ENCODE assay signal across 16 cellular contexts in the genomic region with DNA sequence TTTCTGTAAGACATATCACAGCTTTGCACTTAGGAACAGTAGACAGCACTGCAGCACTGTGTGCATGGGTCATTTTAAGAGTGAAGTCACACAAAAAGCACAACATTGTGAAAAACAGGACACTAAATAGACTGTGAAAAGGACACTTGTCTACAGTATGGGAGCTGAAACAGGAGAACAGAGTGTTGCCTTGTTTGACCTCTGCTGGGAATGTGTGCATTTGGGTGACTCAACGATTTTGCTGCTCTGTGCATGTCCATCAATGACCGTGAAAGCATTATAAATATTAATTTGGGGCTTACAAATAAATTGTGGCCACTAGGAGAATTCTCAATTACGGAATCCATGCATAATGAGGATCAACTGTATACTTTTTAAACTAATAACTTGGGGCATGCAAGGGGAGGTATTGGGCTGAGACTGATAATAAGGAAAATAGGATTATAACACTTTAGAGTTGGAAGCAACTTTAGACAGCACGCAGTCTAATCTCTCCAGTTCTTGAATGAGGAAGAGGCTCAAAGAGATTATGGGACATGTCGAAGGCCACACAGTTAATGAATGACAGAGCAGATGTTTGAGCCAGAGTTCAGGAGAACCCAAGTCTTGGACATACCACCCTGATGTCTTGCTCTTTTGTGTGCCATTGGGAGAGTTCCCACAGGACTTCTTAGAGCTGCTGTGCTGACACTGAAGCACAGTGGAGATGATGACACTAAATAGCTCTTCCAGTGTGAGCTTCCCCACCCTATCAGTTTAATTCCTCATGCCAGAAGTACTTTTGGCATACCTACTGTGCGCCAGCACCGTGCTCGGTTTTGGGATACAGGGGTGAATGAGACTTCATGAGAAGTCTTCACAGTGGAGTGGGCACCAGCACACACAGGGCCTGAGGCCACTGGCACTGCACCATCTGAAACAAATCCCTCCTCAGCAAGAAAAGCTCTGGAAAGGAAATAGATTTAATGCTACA.
"Had no signal": no experiment of that assay in that cellular context is flagged by ENCODE, and none has a peak within 500 bp of the region (broad histone marks: within the 10 kb centered on the region; RNA-seq: fewer than 3 reads in every experiment).

No MANE protein-coding gene starts in this region.

- H3K27ac ChIP-seq: prostate gland, vagina had no signal

- H3K9me3 ChIP-seq: prostate gland, vagina had no signal

- DNase-seq: activated CD4-positive, alpha-beta T cell treated with anti-CD3 and anti-CD28 coated beads, Interleukin-2, amount 50 U/mL, for 4 hours; activated CD4-positive, CD25-positive, alpha-beta regulatory T cell treated with anti-CD3 and anti-CD28 coated beads, Interleukin-2, amount 50 U/mL, for 72 hours; activated CD8-positive, alpha-beta memory T cell treated with anti-CD3 and anti-CD28 coated beads, Interleukin-2, amount 10 ng/mL, durations not matched to agents 7 days and 5 days; activated gamma-delta T cell; activated naive CD8-positive, alpha-beta T cell treated with anti-CD3 and anti-CD28 coated beads for 36 hours; activated T-cell treated with anti-CD3 and anti-CD28 coated beads, Interleukin-2, amount 50 U/mL, for 4 hours; endodermal cell; glutamatergic neuron; immature natural killer cell; mammary epithelial cell; occipital lobe; stimulated activated CD4-positive, alpha-beta T cell treated with anti-CD3 and anti-CD28 coated beads, Interleukin-4, amount 100 ng/mL, for 4 hours; T-helper 2 cell had no signal

- H3K4me1 ChIP-seq: prostate gland, vagina had no signal

- H3K4me3 ChIP-seq: prostate gland, vagina had no signal

- ATAC-seq: activated CD8-positive, alpha-beta memory T cell treated with anti-CD3 and anti-CD28 coated beads, Interleukin-2, amount 10 ng/mL, durations not matched to agents 7 days and 5 days; activated T-cell treated with anti-CD3 and anti-CD28 coated beads, Interleukin-2, amount 50 U/mL, for 4 hours; natural killer cell treated with Interleukin-12 subunit alpha and Interleukin-12 subunit beta and Interleukin-15 and Interleukin-18, amount 100 ng/mL, for 72 hours had no signal

- H3K4me1 Mint-ChIP-seq: activated CD8-positive, alpha-beta memory T cell treated with anti-CD3 and anti-CD28 coated beads, Interleukin-2, amount 10 ng/mL, durations not matched to agents 7 days and 5 days; activated naive CD8-positive, alpha-beta T cell treated with anti-CD3 and anti-CD28 coated beads for 36 hours; immature natural killer cell had no signal

- H3K36me3 Mint-ChIP-seq: activated CD8-positive, alpha-beta memory T cell treated with anti-CD3 and anti-CD28 coated beads, Interleukin-2, amount 10 ng/mL, durations not matched to agents 7 days and 5 days; activated naive CD8-positive, alpha-beta T cell treated with anti-CD3 and anti-CD28 coated beads for 36 hours; natural killer cell treated with Interleukin-12 subunit alpha and Interleukin-12 subunit beta and Interleukin-15 and Interleukin-18, amount 100 ng/mL, for 72 hours had no signal

- H3K27ac Mint-ChIP-seq: activated CD8-positive, alpha-beta memory T cell treated with anti-CD3 and anti-CD28 coated beads, Interleukin-2, amount 10 ng/mL, durations not matched to agents 7 days and 5 days; activated naive CD8-positive, alpha-beta T cell treated with anti-CD3 and anti-CD28 coated beads for 36 hours; endodermal cell; immature natural killer cell; natural killer cell treated with Interleukin-12 subunit alpha and Interleukin-12 subunit beta and Interleukin-15 and Interleukin-18, amount 100 ng/mL, for 72 hours had no signal

- H3K27me3 ChIP-seq: vagina had no signal

- H3K36me3 ChIP-seq: prostate gland, vagina had no signal

- H3K4me3 Mint-ChIP-seq: activated CD8-positive, alpha-beta memory T cell treated with anti-CD3 and anti-CD28 coated beads, Interleukin-2, amount 10 ng/mL, durations not matched to agents 7 days and 5 days; activated naive CD8-positive, alpha-beta T cell treated with anti-CD3 and anti-CD28 coated beads for 36 hours; activated T-cell treated with anti-CD3 and anti-CD28 coated beads, Interleukin-2, amount 50 U/mL, for 4 hours; endodermal cell; immature natural killer cell; natural killer cell treated with Interleukin-12 subunit alpha and Interleukin-12 subunit beta and Interleukin-15 and Interleukin-18, amount 100 ng/mL, for 72 hours had no signal
